10 cellular contexts compared by ENCODE assay signal in the genomic region with DNA sequence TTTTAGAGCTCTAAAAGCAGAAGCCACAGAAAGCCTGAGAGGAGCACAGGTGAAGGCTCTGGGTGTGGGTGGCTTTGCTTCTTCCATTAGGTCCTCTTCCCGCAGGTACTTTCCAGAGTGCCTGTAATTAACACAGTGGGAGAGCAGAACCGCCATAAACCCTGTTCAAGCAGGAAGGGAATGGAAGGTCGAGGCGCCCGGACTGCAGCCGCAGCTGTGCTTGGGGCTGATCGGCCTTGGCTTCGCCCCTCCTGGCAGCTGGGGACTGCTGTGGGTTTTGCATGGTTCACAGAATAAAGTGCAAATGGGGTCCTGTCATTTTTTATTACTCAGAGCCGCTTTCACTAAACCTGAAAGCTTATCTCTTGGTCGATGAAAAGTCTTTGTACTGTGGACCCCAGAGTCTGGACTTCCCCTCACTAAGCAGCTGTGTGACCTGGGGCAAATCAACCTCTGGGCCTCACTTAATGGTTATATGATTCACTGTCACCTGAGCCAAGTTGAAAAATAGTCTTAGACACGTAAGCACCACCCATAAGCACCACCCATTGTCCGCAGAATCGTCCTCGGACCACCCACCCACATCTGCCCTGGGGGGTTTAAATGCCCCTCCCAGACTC.
DNase-seq lines count a peak whose midpoint lies in the region; ATAC-seq lines count a peak whose summit lies in the region.
"Had no signal": no experiment of that assay in that cellular context is flagged by ENCODE, and none has a peak within 500 bp of the region (broad histone marks: within the 10 kb centered on the region; RNA-seq: fewer than 3 reads in every experiment).

No MANE protein-coding gene starts in this region.

- intact Hi-C loops in left colon (cut with DNase I, micrococcal nuclease) = no loop called here

- DNase-seq in Daoy (ENCODE audit: low read depth) (peak; percentile 64), NCI-H146 (lab: John Stamatoyannopoulos, UW) (peak; percentile 93), left colon (peak in 1 of 2 donors; percentile 8), germinal center (ENCODE audit: low spot score) (no peak), NCI-H1930 (lab: John Stamatoyannopoulos, UW) (no peak)
- DNase-seq: activated naive CD8-positive, alpha-beta T cell treated with anti-CD3 and anti-CD28 coated beads for 36 hours; SW 1271 had no signal

- ATAC-seq in GM21515 (IDR thresholded peaks at IDR 0.05; ENCODE audit: unreplicated experiment) = peak; percentile 69
- peak; percentile 74 for ATAC-seq in left colon
- ATAC-seq in HG03280 (IDR thresholded peaks at IDR 0.05; ENCODE audit: unreplicated experiment) = no peak
- no peak for ATAC-seq in GM21825 (IDR thresholded peaks at IDR 0.05; ENCODE audit: unreplicated experiment)

Comparison
In these comparisons a context has a peak if more than half of its experiments do, and no peak if none do; other contexts are left out.
1. DNase-seq: peak in Daoy (single experiment) and NCI-H146 (single experiment); none in germinal center (single experiment) and NCI-H1930 (0 of 2).
2. ATAC-seq: peak in GM21515 (single experiment) and left colon (single experiment); none in HG03280 (single experiment) and GM21825 (single experiment).